ENCODE assay signal across 9 cellular contexts in genomic region chr4:168496834-168497233, GRCh38. TPM values are rescaled to one million over a fixed set of nuclear protein-coding genes. Genes with fewer than 3 reads are reported as not detected.
DNase-seq lines count a peak whose midpoint lies in the region; ATAC-seq and TF ChIP-seq lines count a peak whose summit lies in the region.
"Had no signal": no experiment of that assay in that cellular context is flagged by ENCODE, and none has a peak within 500 bp of the region (broad histone marks: within the 10 kb centered on the region; RNA-seq: fewer than 3 reads in every experiment).

PALLD (plus strand) TSS chr4:168497052.

- ATAC-seq in WTC11: no peak
- no peak for ATAC-seq in activated naive CD8-positive, alpha-beta T cell treated with anti-CD3 and anti-CD28 coated beads, Interleukin-2, amount 50 U/mL, for 24 hours

- DNase-seq in EH (ENCODE audit: low read depth) (peak; percentile 78), WTC11 (ENCODE audit: low spot score) (no peak), glomerular endothelial cell (ENCODE audit: extremely low read depth, low read depth, low spot score) (no peak), posterior vena cava (ENCODE audit: low spot score) (no peak), GDM1 (lab: John Stamatoyannopoulos, UW) (no peak), OCI-M2 (lab: John Stamatoyannopoulos, UW; ENCODE audit: unreplicated experiment) (no peak), SW480 (ENCODE audit: low spot score) (no peak)
- DNase-seq in activated naive CD8-positive, alpha-beta T cell treated with anti-CD3 and anti-CD28 coated beads, Interleukin-2, amount 50 U/mL, for 24 hours: no peak
- DNase-seq: activated CD4-positive, alpha-beta memory T cell treated with anti-CD3 and anti-CD28 coated beads for 36 hours had no signal

- no peak within 1 kb of the TSS for H3K27ac Mint-ChIP-seq in WTC11
- no peak within 1 kb of the TSS for H3K27ac Mint-ChIP-seq in activated naive CD8-positive, alpha-beta T cell treated with anti-CD3 and anti-CD28 coated beads, Interleukin-2, amount 50 U/mL, for 24 hours
- H3K27ac Mint-ChIP-seq: activated CD4-positive, alpha-beta memory T cell treated with anti-CD3 and anti-CD28 coated beads for 36 hours had no signal

- POLR2A ChIA-PET in WTC11 (lab: Charles Lee): interaction anchor here (0.6 kb wide), 1 partner anchor 356 kb away, joined by 4 read pairs; no protein-coding TSS in a partner anchor

- no peak for TF ChIP-seq CTCF in WTC11 (IDR thresholded peaks at IDR 0.05)

- H3K4me3 Mint-ChIP-seq in WTC11: no peak within 1 kb of the TSS
- H3K4me3 Mint-ChIP-seq in activated naive CD8-positive, alpha-beta T cell treated with anti-CD3 and anti-CD28 coated beads, Interleukin-2, amount 50 U/mL, for 24 hours: no peak within 1 kb of the TSS
- H3K4me3 Mint-ChIP-seq: activated CD4-positive, alpha-beta memory T cell treated with anti-CD3 and anti-CD28 coated beads for 36 hours had no signal

- peaks cover 6% of the 10 kb centered on the region for H3K9me3 Mint-ChIP-seq in WTC11
- H3K9me3 Mint-ChIP-seq in activated naive CD8-positive, alpha-beta T cell treated with anti-CD3 and anti-CD28 coated beads, Interleukin-2, amount 50 U/mL, for 24 hours: no peaks in the 10 kb centered on the region
- H3K9me3 Mint-ChIP-seq: activated CD4-positive, alpha-beta memory T cell treated with anti-CD3 and anti-CD28 coated beads for 36 hours had no signal

- H3K4me1 Mint-ChIP-seq in WTC11: peaks cover 27% of the 10 kb centered on the region
- H3K4me1 Mint-ChIP-seq in activated naive CD8-positive, alpha-beta T cell treated with anti-CD3 and anti-CD28 coated beads, Interleukin-2, amount 50 U/mL, for 24 hours: no peaks in the 10 kb centered on the region

- H3K27me3 Mint-ChIP-seq in WTC11 (ENCODE audit: low read depth): no peaks in the 10 kb centered on the region
- H3K27me3 Mint-ChIP-seq in activated naive CD8-positive, alpha-beta T cell treated with anti-CD3 and anti-CD28 coated beads, Interleukin-2, amount 50 U/mL, for 24 hours: peaks cover 6% of the 10 kb centered on the region

- CTCF ChIA-PET in WTC11 (lab: Charles Lee): no interaction called here

- 0 out of 2 replicates have a peak, but pooled peaks cover 3% of the 10 kb centered on the region for H3K36me3 Mint-ChIP-seq in WTC11
- no peaks in the 10 kb centered on the region for H3K36me3 Mint-ChIP-seq in activated naive CD8-positive, alpha-beta T cell treated with anti-CD3 and anti-CD28 coated beads, Interleukin-2, amount 50 U/mL, for 24 hours (ENCODE audit: low read depth)
- H3K36me3 Mint-ChIP-seq: activated CD4-positive, alpha-beta memory T cell treated with anti-CD3 and anti-CD28 coated beads for 36 hours had no signal

- intact Hi-C loops in posterior vena cava (cut with DNase I): no loop called here

TF ChIP-seq in WTC11, 78 proteins besides CTCF, POLR2A, EP300 and RAD21:
- no peak for TF ChIP-seq ATF3 (CRISPR knock-in tag; conservative IDR thresholded peaks at IDR 0.05)
TF ChIP-seq in WTC11: peak in this region for 0.

RNA-seq across cellular contexts. Expression of gene PALLD, which starts in this region (rescaled TPM):
- total RNA-seq in WTC11 (2021) (19.7 to 23.7 TPM (median 20.8 TPM) in 3 replicates), glomerular endothelial cell (18.3 and 38.6 TPM in 2 replicates), posterior vena cava (100 to 1,000 TPM; 649 to 791 TPM)

Comparison
In these comparisons a context has a peak if more than half of its experiments do, and no peak if none do; other contexts are left out.
1. RNA of gene PALLD (total RNA-seq): 649 to 791 TPM in posterior vena cava; 18.3 to 38.6 TPM in glomerular endothelial cell and 19.7 to 23.7 TPM in WTC11; every median in the first group is over 10 times any median in the second.